ENCODE assay signal across 11 cellular contexts in the genomic region with DNA sequence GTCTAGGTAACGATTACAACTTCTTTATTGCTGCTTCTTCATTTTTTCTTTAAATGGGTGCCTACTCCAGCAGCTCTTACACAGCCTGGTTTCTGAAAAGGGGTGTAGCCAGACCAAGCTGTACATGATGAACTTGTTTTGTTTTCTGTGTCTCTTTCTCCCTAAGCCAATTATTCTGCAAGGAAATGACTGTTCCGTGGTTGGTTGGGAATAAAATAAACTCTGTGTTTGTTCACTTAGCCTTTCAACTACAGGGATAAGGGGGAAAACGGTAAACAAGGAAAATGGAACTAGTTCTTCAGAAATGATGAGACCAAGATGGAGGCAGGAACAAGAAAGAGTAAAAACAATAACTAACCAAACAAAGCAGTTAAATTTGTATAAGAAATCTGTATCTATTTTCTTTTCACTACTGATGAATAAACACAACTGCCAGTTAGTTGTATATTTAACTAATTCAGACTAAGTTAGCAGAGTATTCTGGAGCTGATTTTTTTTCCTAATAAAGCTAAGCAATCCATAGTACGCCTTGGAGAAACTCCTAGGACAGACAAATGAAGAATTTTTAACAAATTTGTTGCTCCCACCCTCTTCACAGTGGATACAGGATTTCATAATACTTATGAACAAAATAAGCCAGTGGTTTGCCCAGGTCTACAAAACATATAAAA. TPM values are rescaled to one million over a fixed set of nuclear protein-coding genes. Genes with fewer than 3 reads are reported as not detected.
DNase-seq lines count a peak whose midpoint lies in the region; ATAC-seq, FAIRE-seq and TF ChIP-seq lines count a peak whose summit lies in the region.
"Had no signal": no experiment of that assay in that cellular context is flagged by ENCODE, and none has a peak within 500 bp of the region (broad histone marks: within the 10 kb centered on the region; RNA-seq: fewer than 3 reads in every experiment).

A gene with protein sequence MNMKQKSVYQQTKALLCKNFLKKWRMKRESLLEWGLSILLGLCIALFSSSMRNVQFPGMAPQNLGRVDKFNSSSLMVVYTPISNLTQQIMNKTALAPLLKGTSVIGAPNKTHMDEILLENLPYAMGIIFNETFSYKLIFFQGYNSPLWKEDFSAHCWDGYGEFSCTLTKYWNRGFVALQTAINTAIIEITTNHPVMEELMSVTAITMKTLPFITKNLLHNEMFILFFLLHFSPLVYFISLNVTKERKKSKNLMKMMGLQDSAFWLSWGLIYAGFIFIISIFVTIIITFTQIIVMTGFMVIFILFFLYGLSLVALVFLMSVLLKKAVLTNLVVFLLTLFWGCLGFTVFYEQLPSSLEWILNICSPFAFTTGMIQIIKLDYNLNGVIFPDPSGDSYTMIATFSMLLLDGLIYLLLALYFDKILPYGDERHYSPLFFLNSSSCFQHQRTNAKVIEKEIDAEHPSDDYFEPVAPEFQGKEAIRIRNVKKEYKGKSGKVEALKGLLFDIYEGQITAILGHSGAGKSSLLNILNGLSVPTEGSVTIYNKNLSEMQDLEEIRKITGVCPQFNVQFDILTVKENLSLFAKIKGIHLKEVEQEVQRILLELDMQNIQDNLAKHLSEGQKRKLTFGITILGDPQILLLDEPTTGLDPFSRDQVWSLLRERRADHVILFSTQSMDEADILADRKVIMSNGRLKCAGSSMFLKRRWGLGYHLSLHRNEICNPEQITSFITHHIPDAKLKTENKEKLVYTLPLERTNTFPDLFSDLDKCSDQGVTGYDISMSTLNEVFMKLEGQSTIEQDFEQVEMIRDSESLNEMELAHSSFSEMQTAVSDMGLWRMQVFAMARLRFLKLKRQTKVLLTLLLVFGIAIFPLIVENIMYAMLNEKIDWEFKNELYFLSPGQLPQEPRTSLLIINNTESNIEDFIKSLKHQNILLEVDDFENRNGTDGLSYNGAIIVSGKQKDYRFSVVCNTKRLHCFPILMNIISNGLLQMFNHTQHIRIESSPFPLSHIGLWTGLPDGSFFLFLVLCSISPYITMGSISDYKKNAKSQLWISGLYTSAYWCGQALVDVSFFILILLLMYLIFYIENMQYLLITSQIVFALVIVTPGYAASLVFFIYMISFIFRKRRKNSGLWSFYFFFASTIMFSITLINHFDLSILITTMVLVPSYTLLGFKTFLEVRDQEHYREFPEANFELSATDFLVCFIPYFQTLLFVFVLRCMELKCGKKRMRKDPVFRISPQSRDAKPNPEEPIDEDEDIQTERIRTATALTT (N-terminal part only) (minus strand): TSS at position 94 of the 671 bp plus-strand sequence. CDS start 1,192 bp downstream, outside the sequence.

- H3K4me3 Mint-ChIP-seq in type B pancreatic cell = no peak within 1 kb of the TSS
- no peak within 1 kb of the TSS for H3K4me3 Mint-ChIP-seq in activated CD8-positive, alpha-beta T cell treated with anti-CD3 and anti-CD28 coated beads for 36 hours
- H3K4me3 Mint-ChIP-seq: natural killer cell; T-helper 1 cell treated with Interleukin-12 subunit alpha and Interleukin-12 subunit beta and Interleukin-4 antibody, amounts not matched to agents 30 μg/mL and 1 μg/mL, for 36 hours had no signal

- peak; percentile 86 for ATAC-seq in left lobe of liver
- no peak for ATAC-seq in HG02852 (IDR thresholded peaks at IDR 0.05; ENCODE audit: unreplicated experiment)
- ATAC-seq in activated CD8-positive, alpha-beta T cell treated with anti-CD3 and anti-CD28 coated beads for 36 hours = no peak
- ATAC-seq: natural killer cell had no signal

- dilution Hi-C loops in mammary epithelial cell (cut with HindIII; ENCODE audit: low sequenced_read_pairs) = no loop called here

- POLR2A ChIA-PET in activated CD8-positive, alpha-beta T cell treated with anti-CD3 and anti-CD28 coated beads for 36 hours (lab: Charles Lee) = no interaction called here

- no peaks in the 10 kb centered on the region for H4K20me1 ChIP-seq in mammary epithelial cell (ENCODE audit: insufficient read depth, low read length)

- no peak for TF ChIP-seq CTCF in mammary epithelial cell (conservative IDR thresholded peaks at IDR 0.05 in 1 of 2, IDR thresholded peaks at IDR 0.05 in 1 of 2; ENCODE audit: extremely low read depth in 1 of 2, insufficient read depth in 1 of 2, low read depth in 1 of 2, low read length in 2 of 2)
- TF ChIP-seq CTCF in type B pancreatic cell (conservative IDR thresholded peaks at IDR 0.05) = no peak
- TF ChIP-seq CTCF in activated CD8-positive, alpha-beta T cell treated with anti-CD3 and anti-CD28 coated beads for 36 hours (IDR thresholded peaks at IDR 0.05) = no peak

- H2AFZ ChIP-seq in mammary epithelial cell (ENCODE audit: low read depth, low read length) = peak within 1 kb of the TSS; percentile 92

- FAIRE-seq in H54 (lab: Jason Lieb, UNC) = peak; percentile 85

- no peak within 1 kb of the TSS for H3K27ac Mint-ChIP-seq in type B pancreatic cell
- no peak within 1 kb of the TSS for H3K27ac Mint-ChIP-seq in activated CD8-positive, alpha-beta T cell treated with anti-CD3 and anti-CD28 coated beads for 36 hours
- H3K27ac Mint-ChIP-seq: natural killer cell; T-helper 1 cell treated with Interleukin-12 subunit alpha and Interleukin-12 subunit beta and Interleukin-4 antibody, amounts not matched to agents 30 μg/mL and 1 μg/mL, for 36 hours had no signal

- H3K36me3 ChIP-seq in mammary epithelial cell (ENCODE audit: insufficient read depth, low read length) = no peaks in the 10 kb centered on the region

- CTCF ChIA-PET in mammary epithelial cell (lab: Charles Lee; ENCODE audit: low non-redundant PET) = no interaction called here
- CTCF ChIA-PET in activated CD8-positive, alpha-beta T cell treated with anti-CD3 and anti-CD28 coated beads for 36 hours (lab: Charles Lee) = no interaction called here

- H3K4me1 ChIP-seq in mammary epithelial cell (ENCODE audit: insufficient read depth, low read length) = peaks cover 11% of the 10 kb centered on the region

- WGBS in mammary epithelial cell (ENCODE audit: low coverage, missing lambda C conversion rate) = 30% methylated on average over 4 of the region's 4 CpGs

- H3K4me3 ChIP-seq in mammary epithelial cell (replicated peaks in 1 of 3; ENCODE audit: insufficient read depth in 1 of 3, low read depth in 2 of 3, low read length in 3 of 3) = peak within 1 kb of the TSS in 1 of 3 experiments; percentile 27

- no peaks in the 10 kb centered on the region for H3K36me3 Mint-ChIP-seq in type B pancreatic cell
- no peaks in the 10 kb centered on the region for H3K36me3 Mint-ChIP-seq in activated CD8-positive, alpha-beta T cell treated with anti-CD3 and anti-CD28 coated beads for 36 hours (ENCODE audit: low read depth)
- H3K36me3 Mint-ChIP-seq: natural killer cell had no signal

- no peaks in the 10 kb centered on the region for H3K4me1 Mint-ChIP-seq in type B pancreatic cell (ENCODE audit: unreplicated experiment)
- H3K4me1 Mint-ChIP-seq in activated CD8-positive, alpha-beta T cell treated with anti-CD3 and anti-CD28 coated beads for 36 hours (ENCODE audit: low read depth) = no peaks in the 10 kb centered on the region
- H3K4me1 Mint-ChIP-seq: natural killer cell had no signal

- no peak for DNase-seq in H54 (ENCODE audit: insufficient read length, low spot score)
- DNase-seq in mammary epithelial cell = peak; percentile 20
- DNase-seq in left lobe of liver (ENCODE audit: low spot score) = no peak
- DNase-seq in smooth muscle cell of the brain vasculature (ENCODE audit: low read depth, low spot score) = peak; percentile 35
- no peak for DNase-seq in T-helper 9 cell
- DNase-seq in type B pancreatic cell (ENCODE audit: extremely low spot score, unreplicated experiment) = no peak
- DNase-seq in activated CD8-positive, alpha-beta T cell treated with anti-CD3 and anti-CD28 coated beads for 36 hours = no peak
- DNase-seq: natural killer cell had no signal

- in situ Hi-C loops in mammary epithelial cell (cut with MboI; ENCODE audit: low sequenced_read_pairs in 2 of 2) = no loop called here

- no peak within 1 kb of the TSS for H3K9ac ChIP-seq in mammary epithelial cell (ENCODE audit: insufficient read depth, low read length)

- H3K27me3 Mint-ChIP-seq in type B pancreatic cell = no peaks in the 10 kb centered on the region
- peaks cover 2% of the 10 kb centered on the region for H3K27me3 Mint-ChIP-seq in activated CD8-positive, alpha-beta T cell treated with anti-CD3 and anti-CD28 coated beads for 36 hours

- intact Hi-C loops in mammary epithelial cell (cut with micrococcal nuclease) = no loop called here
- intact Hi-C loops in activated CD8-positive, alpha-beta T cell treated with anti-CD3 and anti-CD28 coated beads for 36 hours (cut with micrococcal nuclease) = no loop called here

- no peaks in the 10 kb centered on the region for H3K9me3 Mint-ChIP-seq in type B pancreatic cell
- peaks cover 2% of the 10 kb centered on the region for H3K9me3 Mint-ChIP-seq in activated CD8-positive, alpha-beta T cell treated with anti-CD3 and anti-CD28 coated beads for 36 hours
- H3K9me3 Mint-ChIP-seq: natural killer cell; T-helper 1 cell treated with Interleukin-12 subunit alpha and Interleukin-12 subunit beta and Interleukin-4 antibody, amounts not matched to agents 30 μg/mL and 1 μg/mL, for 36 hours had no signal

- no peaks in the 10 kb centered on the region for H3K9me3 ChIP-seq in mammary epithelial cell (replicated peaks; ENCODE audit: insufficient read depth, low read length)

- H3K4me2 ChIP-seq in mammary epithelial cell (ENCODE audit: insufficient read depth, low read depth, low read length) = peak within 1 kb of the TSS; percentile 59

- no peak within 1 kb of the TSS for H3K27ac ChIP-seq in mammary epithelial cell (ENCODE audit: insufficient read depth, low read depth, low read length)

- no peak for TF ChIP-seq POLR2A in H54 (IDR thresholded peaks at IDR 0.05; ENCODE audit: low read depth, low read length)

- H3K27me3 ChIP-seq in mammary epithelial cell (ENCODE audit: insufficient read depth, low read length) = no peaks in the 10 kb centered on the region

- BruUV-seq in mammary epithelial cell (replicated peaks; lab: Mats Ljungman, UMichigan) = no TSS peak

- H3K79me2 ChIP-seq in mammary epithelial cell (ENCODE audit: insufficient read depth, low read length) = no peaks in the 10 kb centered on the region

RNA-seq across cellular contexts. Expression of the gene that starts here (rescaled TPM):
- total RNA-seq in mammary epithelial cell = 1 to 10 TPM; 1.0 to 5.0 TPM
- 0.34 TPM for polyA plus RNA-seq in mammary epithelial cell
- polyA minus RNA-seq in mammary epithelial cell = 0.57 TPM
- total RNA-seq in left lobe of liver = 101 TPM
- 0.36 and 0.48 TPM in 2 replicates for total RNA-seq in type B pancreatic cell (ENCODE audit: low replicate concordance)
- total RNA-seq in activated CD8-positive, alpha-beta T cell treated with anti-CD3 and anti-CD28 coated beads for 36 hours = not detected
- total RNA-seq: Daoy had no signal

Comparison
In these comparisons a context has a peak if more than half of its experiments do, and no peak if none do; other contexts are left out.
1. RNA of the gene that starts here (total RNA-seq): 101 TPM in left lobe of liver (single experiment); 1.0 to 5.0 TPM in mammary epithelial cell, 0.36 to 0.48 TPM in type B pancreatic cell and not detected in activated CD8-positive, alpha-beta T cell treated with anti-CD3 and anti-CD28 coated beads for 36 hours; every median in the first group is over 10 times any median in the second.
2. DNase-seq: peak in mammary epithelial cell (single experiment) and smooth muscle cell of the brain vasculature (single experiment); none in H54 (single experiment), left lobe of liver (single experiment), T-helper 9 cell (single experiment), type B pancreatic cell (single experiment) and activated CD8-positive, alpha-beta T cell treated with anti-CD3 and anti-CD28 coated beads for 36 hours (single experiment).